ENCODE assay signal across 2 cellular contexts in the genomic region with DNA sequence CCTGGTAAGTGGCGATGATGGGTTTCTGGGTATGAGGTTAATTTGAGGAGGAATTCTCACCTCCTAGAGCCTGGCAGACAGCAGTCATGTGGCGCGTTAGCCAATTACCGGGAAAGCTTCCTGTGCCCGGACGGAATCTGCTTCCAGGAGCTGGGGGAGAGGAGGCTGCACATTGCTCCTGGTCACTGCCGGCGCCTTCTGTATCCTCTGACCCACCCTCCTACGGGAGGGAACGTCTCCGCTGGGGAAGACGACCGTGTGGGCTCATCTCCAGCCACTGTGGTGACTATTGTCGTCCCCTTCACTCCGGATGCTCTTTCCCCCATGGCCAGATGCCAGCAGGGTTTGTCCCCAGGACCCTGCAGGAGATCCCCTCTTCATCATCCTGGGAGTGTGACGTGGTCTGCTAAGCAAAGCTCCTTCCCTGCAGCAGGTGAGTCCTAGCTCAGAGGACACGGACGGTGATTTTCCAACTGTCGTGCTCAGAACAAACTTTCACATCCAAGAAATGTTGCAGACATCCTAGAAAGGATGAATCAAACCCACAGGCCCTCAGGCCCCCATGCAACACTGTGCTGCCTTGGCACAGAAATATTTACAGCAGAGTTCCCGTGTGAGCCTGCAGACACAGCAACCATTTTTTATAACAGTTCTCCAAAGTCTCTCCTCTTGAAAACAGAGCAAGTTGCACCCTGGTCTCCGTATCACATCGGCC.
TF ChIP-seq lines count a peak whose summit lies in the region.

No MANE protein-coding gene starts in this region.

TF ChIP-seq in SK-N-SH, 30 proteins besides CTCF, POLR2A, EP300 and RAD21 (continued from another document):
- TF ChIP-seq, protein P1, sequence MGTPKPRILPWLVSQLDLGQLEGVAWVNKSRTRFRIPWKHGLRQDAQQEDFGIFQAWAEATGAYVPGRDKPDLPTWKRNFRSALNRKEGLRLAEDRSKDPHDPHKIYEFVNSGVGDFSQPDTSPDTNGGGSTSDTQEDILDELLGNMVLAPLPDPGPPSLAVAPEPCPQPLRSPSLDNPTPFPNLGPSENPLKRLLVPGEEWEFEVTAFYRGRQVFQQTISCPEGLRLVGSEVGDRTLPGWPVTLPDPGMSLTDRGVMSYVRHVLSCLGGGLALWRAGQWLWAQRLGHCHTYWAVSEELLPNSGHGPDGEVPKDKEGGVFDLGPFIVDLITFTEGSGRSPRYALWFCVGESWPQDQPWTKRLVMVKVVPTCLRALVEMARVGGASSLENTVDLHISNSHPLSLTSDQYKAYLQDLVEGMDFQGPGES (IDR thresholded peaks at IDR 0.05; ENCODE audit: low read depth, low read length) = no peak

TF ChIP-seq in SK-N-SH treated with all-trans-retinoic acid at 6 μM for 48 hours, 23 proteins besides CTCF, POLR2A, EP300 and RAD21 (continued from another document):
- TF ChIP-seq, protein P2, sequence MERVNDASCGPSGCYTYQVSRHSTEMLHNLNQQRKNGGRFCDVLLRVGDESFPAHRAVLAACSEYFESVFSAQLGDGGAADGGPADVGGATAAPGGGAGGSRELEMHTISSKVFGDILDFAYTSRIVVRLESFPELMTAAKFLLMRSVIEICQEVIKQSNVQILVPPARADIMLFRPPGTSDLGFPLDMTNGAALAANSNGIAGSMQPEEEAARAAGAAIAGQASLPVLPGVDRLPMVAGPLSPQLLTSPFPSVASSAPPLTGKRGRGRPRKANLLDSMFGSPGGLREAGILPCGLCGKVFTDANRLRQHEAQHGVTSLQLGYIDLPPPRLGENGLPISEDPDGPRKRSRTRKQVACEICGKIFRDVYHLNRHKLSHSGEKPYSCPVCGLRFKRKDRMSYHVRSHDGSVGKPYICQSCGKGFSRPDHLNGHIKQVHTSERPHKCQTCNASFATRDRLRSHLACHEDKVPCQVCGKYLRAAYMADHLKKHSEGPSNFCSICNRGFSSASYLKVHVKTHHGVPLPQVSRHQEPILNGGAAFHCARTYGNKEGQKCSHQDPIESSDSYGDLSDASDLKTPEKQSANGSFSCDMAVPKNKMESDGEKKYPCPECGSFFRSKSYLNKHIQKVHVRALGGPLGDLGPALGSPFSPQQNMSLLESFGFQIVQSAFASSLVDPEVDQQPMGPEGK (CRISPR knock-in tag; IDR thresholded peaks at IDR 0.05; ENCODE audit: borderline replicate concordance) = no peak
- TF ChIP-seq ESRRG (CRISPR knock-in tag; IDR thresholded peaks at IDR 0.05) = no peak
- TF ChIP-seq ZNF70 (CRISPR knock-in tag; IDR thresholded peaks at IDR 0.05) = no peak
- no peak for TF ChIP-seq RARB (CRISPR knock-in tag; IDR thresholded peaks at IDR 0.05)
- no peak for TF ChIP-seq ISL1 (CRISPR knock-in tag; IDR thresholded peaks at IDR 0.05)
- TF ChIP-seq SNAI2 (CRISPR knock-in tag; IDR thresholded peaks at IDR 0.05) = no peak
